9 cellular contexts compared by ENCODE assay signal in genomic region chr2:170815746-170816498, GRCh38. TPM values are rescaled to one million over a fixed set of nuclear protein-coding genes. Genes with fewer than 3 reads are reported as not detected.
A peak's percentile ranks its signal among the peaks of the same experiment; 100 is the strongest.
DNase-seq lines count a peak whose midpoint lies in the region; ATAC-seq and TF ChIP-seq lines count a peak whose summit lies in the region.
"Had no signal": no experiment of that assay in that cellular context is flagged by ENCODE, and none has a peak within 500 bp of the region (broad histone marks: within the 10 kb centered on the region; RNA-seq: fewer than 3 reads in every experiment).

No MANE protein-coding gene starts in this region.

- peak; percentile 88 for TF ChIP-seq CTCF in OCI-LY1 (IDR thresholded peaks at IDR 0.05; ENCODE audit: low read length)
- peak; percentile 63 to 71 for TF ChIP-seq CTCF in fibroblast of lung (conservative IDR thresholded peaks at IDR 0.05 in 1 of 2, IDR thresholded peaks at IDR 0.05 in 1 of 2; ENCODE audit: low read depth in 1 of 2, low read length in 2 of 2)
- peak; percentile 94 for TF ChIP-seq CTCF in neural progenitor cell (IDR thresholded peaks at IDR 0.05)
- TF ChIP-seq CTCF in thyroid gland (IDR thresholded peaks at IDR 0.05) = peak; percentile 59 to 86 (median 76)

- in situ Hi-C loops in G401 (cut with HindIII; ENCODE audit: low sequenced_read_pairs) = no loop called here

- no peaks in the 10 kb centered on the region for H3K9me2 ChIP-seq in OCI-LY1 (ENCODE audit: low read depth, low read length)

- DNase-seq in G401 (ENCODE audit: low spot score) (peak; percentile 50), HuH-7 (ENCODE audit: low spot score) (peak; percentile 92), fibroblast of lung (ENCODE audit: low read depth in 2 of 2) (peak; percentile 35 to 48), neural progenitor cell (ENCODE audit: low spot score) (peak; percentile 94), thyroid gland (peak; percentile 67 to 69)
- DNase-seq in activated T-cell treated with anti-CD3 and anti-CD28 coated beads, Interleukin-2, amount 50 U/mL, for 1 hour = peak; percentile 64

- H3K27me3 Mint-ChIP-seq in neural progenitor cell (ENCODE audit: insufficient read depth, low read depth) = peaks cover 75% of the 10 kb centered on the region

- H3K4me1 ChIP-seq in OCI-LY1 (ENCODE audit: insufficient read depth, low read length, severe bottlenecking) (peaks cover 22% of the 10 kb centered on the region), fibroblast of lung (ENCODE audit: control insufficient read depth, extremely low read depth, insufficient read depth, low read length) (peaks cover 3% of the 10 kb centered on the region), neural progenitor cell (peaks cover 51% of the 10 kb centered on the region), thyroid gland (peaks cover 46 to 60% of the 10 kb centered on the region in 2 donors)

- H2AFZ ChIP-seq in OCI-LY1 (ENCODE audit: low read length) = no peak overlapping the region
- H2AFZ ChIP-seq in fibroblast of lung (ENCODE audit: low read length) = no peak overlapping the region
- peak overlapping the region; percentile 80 for H2AFZ ChIP-seq in neural progenitor cell (replicated peaks)

- H3K79me2 ChIP-seq in OCI-LY1 (ENCODE audit: insufficient read depth, low read length) = no peaks in the 10 kb centered on the region
- H3K79me2 ChIP-seq in fibroblast of lung (ENCODE audit: control insufficient read depth, insufficient read depth, low read length) = no peaks in the 10 kb centered on the region
- H3K79me2 ChIP-seq in neural progenitor cell (ENCODE audit: low read depth) = no peaks in the 10 kb centered on the region

- H3F3A ChIP-seq in OCI-LY1 (ENCODE audit: insufficient read depth, low read length) (no peaks in the 10 kb centered on the region), neural progenitor cell (ENCODE audit: low read depth) (peaks cover 78% of the 10 kb centered on the region)

- H3K36me3 ChIP-seq in OCI-LY1 (ENCODE audit: insufficient read depth, low read length) = no peaks in the 10 kb centered on the region
- no peaks in the 10 kb centered on the region for H3K36me3 ChIP-seq in fibroblast of lung (ENCODE audit: control insufficient read depth, insufficient read depth, low read length)
- H3K36me3 ChIP-seq in neural progenitor cell = no peaks in the 10 kb centered on the region
- no peaks in the 10 kb centered on the region for H3K36me3 ChIP-seq in thyroid gland

- no peak overlapping the region for H3K27ac Mint-ChIP-seq in neural progenitor cell

- H3K9me3 ChIP-seq in OCI-LY1 (ENCODE audit: low read length) (no peaks in the 10 kb centered on the region), fibroblast of lung (ENCODE audit: control insufficient read depth, insufficient read depth, low read depth, low read length) (no peaks in the 10 kb centered on the region), neural progenitor cell (ENCODE audit: low read depth) (no peaks in the 10 kb centered on the region), thyroid gland (no peaks in the 10 kb centered on the region)

- H3K4me3 Mint-ChIP-seq in neural progenitor cell = peak overlapping the region; percentile 88

- H3K4me2 ChIP-seq in OCI-LY1 (ENCODE audit: low read length) (peak overlapping the region; percentile 86), fibroblast of lung (ENCODE audit: extremely low read depth, insufficient read depth, low read length) (peak overlapping the region; percentile 90), neural progenitor cell (peak overlapping the region; percentile 96)

- WGBS in thyroid gland, 2 donors = 2 to 4% methylated on average over 34 to 43 of the region's 52 CpGs

- H3K27ac ChIP-seq in OCI-LY1 (ENCODE audit: low read depth, low read length, poor library complexity, severe bottlenecking) = no peak overlapping the region
- H3K27ac ChIP-seq in fibroblast of lung (ENCODE audit: insufficient read depth, low read length) = no peak overlapping the region
- no peak overlapping the region for H3K27ac ChIP-seq in neural progenitor cell
- no peak overlapping the region for H3K27ac ChIP-seq in thyroid gland

- H3K27me3 ChIP-seq in OCI-LY1 (ENCODE audit: insufficient read depth, low read length) (no peaks in the 10 kb centered on the region), fibroblast of lung (ENCODE audit: control insufficient read depth, insufficient read depth, low read length) (peaks cover 61% of the 10 kb centered on the region), neural progenitor cell (peaks cover 81% of the 10 kb centered on the region), thyroid gland (peaks cover 46% of the 10 kb centered on the region)

- H4K20me1 ChIP-seq in OCI-LY1 (ENCODE audit: insufficient read depth, low read length) = no peaks in the 10 kb centered on the region
- no peaks in the 10 kb centered on the region for H4K20me1 ChIP-seq in fibroblast of lung (ENCODE audit: control insufficient read depth, extremely low read depth, insufficient read depth, low read length)
- H4K20me1 ChIP-seq in neural progenitor cell (ENCODE audit: low read depth) = peaks cover 34% of the 10 kb centered on the region

- no peaks in the 10 kb centered on the region for H3K36me3 Mint-ChIP-seq in neural progenitor cell

- no peak for TF ChIP-seq POLR2A in thyroid gland (IDR thresholded peaks at IDR 0.05)

- no peak for ATAC-seq in GM21381 (IDR thresholded peaks at IDR 0.05; ENCODE audit: unreplicated experiment)

- H3K4me1 Mint-ChIP-seq in neural progenitor cell = peaks cover 57% of the 10 kb centered on the region

- H3K9ac ChIP-seq in OCI-LY1 (ENCODE audit: low read length) (peak overlapping the region; percentile 40; the same call in 1 of the 2 replicates), fibroblast of lung (ENCODE audit: insufficient read depth, low read length) (no peak overlapping the region), neural progenitor cell (no peak overlapping the region)

- intact Hi-C loops in thyroid gland (cut with DNase I) = loop anchor here (5.0 kb wide), 1 partner anchor 409 kb away; no protein-coding TSS in a partner anchor

- H3K4me3 ChIP-seq in OCI-LY1 (ENCODE audit: low read depth, low read length, poor library complexity, severe bottlenecking) (peak overlapping the region; percentile 62), fibroblast of lung (replicated peaks in 1 of 4; ENCODE audit: control extremely low read depth in 1 of 4, insufficient read depth in 1 of 4, low read depth in 3 of 4, low read length in 4 of 4) (peak overlapping the region in 3 of 4 experiments; percentile 29 to 48 (median 39)), neural progenitor cell (peak overlapping the region; percentile 60), thyroid gland (replicated peaks in 1 of 3) (peak overlapping the region in 1 of 3 donors; percentile 32)

- H3K9me3 Mint-ChIP-seq in neural progenitor cell = no peaks in the 10 kb centered on the region

RNA-seq across cellular contexts. Expression of gene GAD1, which starts 0.8 kb away (rescaled TPM):
- 52.5 and 58.6 TPM in 2 replicates for total RNA-seq in G401 (2014; rRNA removed; shearing (Covaris generic))
- total RNA-seq in fibroblast of lung = 0.26 and 0.33 TPM in 2 replicates
- 0.08 and 0.12 TPM in 2 replicates for polyA plus RNA-seq in fibroblast of lung
- 0.30 TPM in 1 of 2 replicates, not detected in the other for polyA plus RNA-seq in fibroblast of lung (2012)
- not detected in 2 replicates for polyA minus RNA-seq in fibroblast of lung (ENCODE audit: low replicate concordance)
- 5.2 and 10.7 TPM in 2 replicates for total RNA-seq in neural progenitor cell (ENCODE audit: low replicate concordance)
- under 1 TPM; 0.11 to 0.94 (median 0.46) TPM for total RNA-seq in thyroid gland

RNA-seq across cellular contexts. Expression of gene ERICH2, which starts 45.7 kb away (rescaled TPM):
- total RNA-seq in G401 (2014; rRNA removed; shearing (Covaris generic)) = 0.37 and 2.1 TPM in 2 replicates
- total RNA-seq in fibroblast of lung = 3.1 and 4.1 TPM in 2 replicates
- polyA plus RNA-seq in fibroblast of lung = 0.12 TPM in 1 of 2 replicates, not detected in the other
- 0.22 and 0.34 TPM in 2 replicates for polyA plus RNA-seq in fibroblast of lung (2012)
- not detected in 2 replicates for polyA minus RNA-seq in fibroblast of lung (ENCODE audit: low replicate concordance)
- total RNA-seq in neural progenitor cell (ENCODE audit: low replicate concordance) = 0.43 and 2.7 TPM in 2 replicates
- not detected for total RNA-seq in thyroid gland
- total RNA-seq: glomerular endothelial cell had no signal

Comparison
In these comparisons a context has a peak if more than half of its experiments do, and no peak if none do; other contexts are left out.
1. DNase-seq: peak in every context shown above with its lines; median percentile 94 in neural progenitor cell; 92 in HuH-7; 68 in thyroid gland; 64 in activated T-cell treated with anti-CD3 and anti-CD28 coated beads, Interleukin-2, amount 50 U/mL, for 1 hour; 50 in G401; 42 in fibroblast of lung.